Comparison of ENCODE assay signal across 10 cellular contexts in genomic region chr3:186786810-186787375, GRCh38. TPM values are rescaled to one million over a fixed set of nuclear protein-coding genes. Genes with fewer than 3 reads are reported as not detected.
DNase-seq lines count a peak whose midpoint lies in the region; ATAC-seq and TF ChIP-seq lines count a peak whose summit lies in the region.
"Had no signal": no experiment of that assay in that cellular context is flagged by ENCODE, and none has a peak within 500 bp of the region (broad histone marks: within the 10 kb centered on the region; RNA-seq: fewer than 3 reads in every experiment).

No MANE protein-coding gene starts in this region.

- intact Hi-C loops in CD4-positive, alpha-beta memory T cell (cut with micrococcal nuclease) = loop anchor here (5.0 kb wide), 1 partner anchor 345 kb away; no protein-coding TSS in a partner anchor
- intact Hi-C loops in naive thymus-derived CD4-positive, alpha-beta T cell (cut with micrococcal nuclease) = loop anchor here (10.0 kb wide), 2 partner anchors 1202 to 1972 kb away; partner anchors contain the start of genes SENP2 (in 1 of the 2) and VPS8 (in 1 of the 2)
- intact Hi-C loops in CD14-positive monocyte (cut with micrococcal nuclease) = loop anchor here in 1 of 2 donors (10.0 kb wide), 3 partner anchors 212 to 852 kb away; partner anchors contain the start of genes DNAJB11, RPL39L and TRA2B

- H3K4me3 ChIP-seq in CD4-positive, alpha-beta memory T cell (ENCODE audit: low read length in 2 of 2) = peak overlapping the region; percentile 12 to 86
- peak overlapping the region; percentile 96; the same call in 1 of the 2 replicates for H3K4me3 ChIP-seq in HUES64 (ENCODE audit: low read length)
- peak overlapping the region; percentile 75 for H3K4me3 ChIP-seq in brain microvascular endothelial cell (ENCODE audit: low read depth, low read length)
- no peak overlapping the region for H3K4me3 ChIP-seq in naive thymus-derived CD4-positive, alpha-beta T cell (ENCODE audit: low read length)
- peak overlapping the region in 1 of 4 donors; percentile 85 for H3K4me3 ChIP-seq in upper lobe of left lung

- peak overlapping the region; percentile 100 for H3K9ac ChIP-seq in HUES64 (ENCODE audit: low read depth, low read length)

- no peaks in the 10 kb centered on the region for H3K27me3 ChIP-seq in CD4-positive, alpha-beta memory T cell (ENCODE audit: insufficient read depth, low read length)
- H3K27me3 ChIP-seq in HUES64 (ENCODE audit: insufficient read depth, low read length) (no peaks in the 10 kb centered on the region), brain microvascular endothelial cell (replicated peaks) (no peaks in the 10 kb centered on the region), upper lobe of left lung (no peaks in the 10 kb centered on the region)
- no peaks in the 10 kb centered on the region for H3K27me3 ChIP-seq in naive thymus-derived CD4-positive, alpha-beta T cell (ENCODE audit: control insufficient read depth in 2 of 2, insufficient read depth in 2 of 2, low read length in 2 of 2)

- H3K27ac Mint-ChIP-seq in CD4-positive, alpha-beta memory T cell = peak overlapping the region; percentile 63 to 100 (median 89)
- peak overlapping the region in 7 of 9 donors; percentile 32 to 99 (median 55) for H3K27ac Mint-ChIP-seq in naive thymus-derived CD4-positive, alpha-beta T cell
- H3K27ac Mint-ChIP-seq in CD14-positive monocyte = peak overlapping the region in 3 of 7 donors; percentile 46 to 60 (median 54)

- peaks cover 0 to 1% of the 10 kb centered on the region in 2 donors for H3K27me3 Mint-ChIP-seq in CD4-positive, alpha-beta memory T cell
- peaks cover 0 to 3% (median 0%) of the 10 kb centered on the region in 5 donors for H3K27me3 Mint-ChIP-seq in naive thymus-derived CD4-positive, alpha-beta T cell
- H3K27me3 Mint-ChIP-seq in CD14-positive monocyte (ENCODE audit: low read depth in 3 of 3) = no peaks in the 10 kb centered on the region

- peak overlapping the region; percentile 98 for H3K27ac ChIP-seq in CD4-positive, alpha-beta memory T cell (ENCODE audit: low read depth, low read length)
- H3K27ac ChIP-seq in HUES64 (ENCODE audit: low read depth, low read length) = peak overlapping the region; percentile 98
- H3K27ac ChIP-seq in brain microvascular endothelial cell = no peak overlapping the region
- peak overlapping the region; percentile 97 for H3K27ac ChIP-seq in naive thymus-derived CD4-positive, alpha-beta T cell (ENCODE audit: low read depth, low read length)
- H3K27ac ChIP-seq in upper lobe of left lung = no peak overlapping the region
- H3K27ac ChIP-seq: prostate gland had no signal

- H3K36me3 ChIP-seq in CD4-positive, alpha-beta memory T cell (ENCODE audit: insufficient read depth, low read length) = peaks cover 66% of the 10 kb centered on the region
- H3K36me3 ChIP-seq in HUES64 (ENCODE audit: insufficient read depth, low read length) (peaks cover 84% of the 10 kb centered on the region), brain microvascular endothelial cell (replicated peaks) (peaks cover 68% of the 10 kb centered on the region), upper lobe of left lung (peaks cover 43 to 67% (median 53%) of the 10 kb centered on the region in 4 donors)
- peaks cover 50 to 71% (median 59%) of the 10 kb centered on the region in 3 experiments for H3K36me3 ChIP-seq in naive thymus-derived CD4-positive, alpha-beta T cell (ENCODE audit: control insufficient read depth in 2 of 3, insufficient read depth in 3 of 3, low read length in 3 of 3)

- in situ Hi-C loops in brain microvascular endothelial cell (cut with HindIII; ENCODE audit: low pct_ligation_motif_present, low sequenced_read_pairs) = no loop called here

- TF ChIP-seq POLR2A in upper lobe of left lung (IDR thresholded peaks at IDR 0.05) = no peak

- peak in 2 of 5 donors; percentile 7 to 9 for DNase-seq in CD4-positive, alpha-beta memory T cell
- no peak for DNase-seq in brain microvascular endothelial cell
- no peak for DNase-seq in naive thymus-derived CD4-positive, alpha-beta T cell
- no peak for DNase-seq in NCI-H2029 treated with DMSO at 0.1 percent for 48 hours (lab: John Stamatoyannopoulos, UW)
- no peak for DNase-seq in upper lobe of left lung
- no peak for DNase-seq in CD14-positive monocyte (ENCODE audit: low spot score)
- DNase-seq: RPMI8226 had no signal

- CTCF ChIA-PET in CD4-positive, alpha-beta memory T cell (lab: Charles Lee; ENCODE audit: partially characterized antibody) = no interaction called here
- CTCF ChIA-PET in naive thymus-derived CD4-positive, alpha-beta T cell (lab: Charles Lee) = no interaction called here

- H3K4me3 Mint-ChIP-seq in CD4-positive, alpha-beta memory T cell = peak overlapping the region; percentile 60 to 100 (median 88)
- H3K4me3 Mint-ChIP-seq in naive thymus-derived CD4-positive, alpha-beta T cell = peak overlapping the region; percentile 19 to 99 (median 83)
- H3K4me3 Mint-ChIP-seq in CD14-positive monocyte = no peak overlapping the region

- TF ChIP-seq CTCF in brain microvascular endothelial cell (IDR thresholded peaks at IDR 0.05; ENCODE audit: low read depth, low read length, missing control alignments) = no peak
- no peak for TF ChIP-seq CTCF in upper lobe of left lung (IDR thresholded peaks at IDR 0.05)
- TF ChIP-seq CTCF in CD14-positive monocyte (IDR thresholded peaks at IDR 0.05) = no peak

- H3K4me1 ChIP-seq in CD4-positive, alpha-beta memory T cell (ENCODE audit: insufficient read depth, low read length) = peaks cover 53% of the 10 kb centered on the region
- H3K4me1 ChIP-seq in HUES64 (ENCODE audit: insufficient read depth, low read length) = peaks cover 17% of the 10 kb centered on the region
- H3K4me1 ChIP-seq in naive thymus-derived CD4-positive, alpha-beta T cell (ENCODE audit: control insufficient read depth in 2 of 2, insufficient read depth in 2 of 2, low read length in 2 of 2) = peaks cover 37 to 50% of the 10 kb centered on the region in 2 donors
- peaks cover 32 to 53% (median 41%) of the 10 kb centered on the region in 4 donors for H3K4me1 ChIP-seq in upper lobe of left lung

- WGBS in HUES64 = 90% methylated on average over 5 of the region's 5 CpGs
- 65% methylated on average over 5 of the region's 5 CpGs for WGBS in upper lobe of left lung, 2 donors

- H3K36me3 Mint-ChIP-seq in CD4-positive, alpha-beta memory T cell = peaks cover 67 to 91% of the 10 kb centered on the region in 2 donors
- peaks cover 19 to 64% (median 62%) of the 10 kb centered on the region in 5 donors for H3K36me3 Mint-ChIP-seq in naive thymus-derived CD4-positive, alpha-beta T cell
- H3K36me3 Mint-ChIP-seq in CD14-positive monocyte = peaks cover 53 to 63% of the 10 kb centered on the region in 2 donors

- peaks cover 0 to 28% (median 0%) of the 10 kb centered on the region in 8 donors for H3K9me3 Mint-ChIP-seq in CD4-positive, alpha-beta memory T cell
- peaks cover 0 to 23% (median 0%) of the 10 kb centered on the region in 11 donors for H3K9me3 Mint-ChIP-seq in naive thymus-derived CD4-positive, alpha-beta T cell
- H3K9me3 Mint-ChIP-seq in CD14-positive monocyte = peaks cover 0 to 5% (median 0%) of the 10 kb centered on the region in 7 donors

- no peak for TF ChIP-seq EP300 in upper lobe of left lung (IDR thresholded peaks at IDR 0.05)

- peaks cover 49 to 79% (median 63%) of the 10 kb centered on the region in 4 donors for H3K4me1 Mint-ChIP-seq in CD4-positive, alpha-beta memory T cell
- peaks cover 29 to 75% (median 65%) of the 10 kb centered on the region in 7 donors for H3K4me1 Mint-ChIP-seq in naive thymus-derived CD4-positive, alpha-beta T cell
- peaks cover 37% of the 10 kb centered on the region for H3K4me1 Mint-ChIP-seq in CD14-positive monocyte

- ATAC-seq in naive thymus-derived CD4-positive, alpha-beta T cell = no peak
- ATAC-seq in upper lobe of left lung (ENCODE audit: low FRiP score in 2 of 2) (no peak), HG02571 (IDR thresholded peaks at IDR 0.05; ENCODE audit: unreplicated experiment) (no peak)

- POLR2A ChIA-PET in CD4-positive, alpha-beta memory T cell (lab: Charles Lee; ENCODE audit: partially characterized antibody) = interaction anchor here (1.2 to 4.6 kb wide), 8 partner anchors 7 to 849 kb away, joined by 3 to 45 read pairs (median 6); partner anchors contain the start of genes RFC4, ST6GAL1 and TRA2B
- POLR2A ChIA-PET in naive thymus-derived CD4-positive, alpha-beta T cell (lab: Charles Lee) = interaction anchor here (0.6 to 1.3 kb wide), 2 partner anchors 12 to 135 kb away, joined by 3 to 4 read pairs; no protein-coding TSS in a partner anchor

- H3K9me3 ChIP-seq in CD4-positive, alpha-beta memory T cell (ENCODE audit: control insufficient read depth in 1 of 2, low read length in 2 of 2) = no peaks in the 10 kb centered on the region
- H3K9me3 ChIP-seq in HUES64 (ENCODE audit: insufficient read depth, low read depth, low read length) (no peaks in the 10 kb centered on the region), upper lobe of left lung (no peaks in the 10 kb centered on the region)
- no peaks in the 10 kb centered on the region for H3K9me3 ChIP-seq in naive thymus-derived CD4-positive, alpha-beta T cell (ENCODE audit: control insufficient read depth in 2 of 3, low read length in 3 of 3)
- H3K9me3 ChIP-seq: prostate gland had no signal

RNA-seq across cellular contexts. Expression of gene EIF4A2, which starts 3.5 kb away (rescaled TPM):
- 100 to 1,000 TPM; 589 to 632 TPM for total RNA-seq in CD4-positive, alpha-beta memory T cell
- 100 to 1,000 TPM; 242 to 270 TPM for polyA plus RNA-seq in CD4-positive, alpha-beta memory T cell
- 366 TPM for polyA plus RNA-seq in HUES64 (2013, experiment 1 of 2)
- 489 TPM for polyA plus RNA-seq in HUES64 (2013, experiment 2 of 2)
- total RNA-seq in naive thymus-derived CD4-positive, alpha-beta T cell = 100 to 1,000 TPM; 401 to 804 (median 650) TPM
- polyA plus RNA-seq in naive thymus-derived CD4-positive, alpha-beta T cell = 100 to 1,000 TPM; 237 to 329 TPM
- total RNA-seq in upper lobe of left lung = 100 to 1,000 TPM; 215 to 409 (median 290) TPM
- polyA plus RNA-seq in CD14-positive monocyte = 10 to 100 TPM; 67.0 to 73.0 TPM

RNA-seq across cellular contexts. Expression of gene RFC4, which starts 19.4 kb away (rescaled TPM):
- total RNA-seq in CD4-positive, alpha-beta memory T cell = 10 to 100 TPM; 21.5 to 24.6 TPM
- 10 to 100 TPM; 18.4 to 19.0 TPM for polyA plus RNA-seq in CD4-positive, alpha-beta memory T cell
- polyA plus RNA-seq in HUES64 (2013, experiment 1 of 2) = 113 TPM
- polyA plus RNA-seq in HUES64 (2013, experiment 2 of 2) = 112 TPM
- total RNA-seq in naive thymus-derived CD4-positive, alpha-beta T cell = 10 to 100 TPM in 4 of 5 experiments, 1 to 10 TPM in 1; 8.7 to 71.6 (median 22.1) TPM
- polyA plus RNA-seq in naive thymus-derived CD4-positive, alpha-beta T cell = 10 to 100 TPM; 22.5 to 28.1 TPM
- 10 to 100 TPM in 1 of 6 donors, 1 to 10 TPM in 5; 6.0 to 14.9 (median 8.7) TPM for total RNA-seq in upper lobe of left lung
- 1 to 10 TPM; 3.9 to 4.6 TPM for polyA plus RNA-seq in CD14-positive monocyte

RNA-seq across cellular contexts. Expression of gene ADIPOQ, which starts 55.6 kb away (rescaled TPM):
- total RNA-seq in CD4-positive, alpha-beta memory T cell = not detected
- not detected for polyA plus RNA-seq in CD4-positive, alpha-beta memory T cell
- not detected for polyA plus RNA-seq in HUES64 (2013, experiment 1 of 2)
- polyA plus RNA-seq in HUES64 (2013, experiment 2 of 2) = not detected
- total RNA-seq in naive thymus-derived CD4-positive, alpha-beta T cell = not detected
- not detected for polyA plus RNA-seq in naive thymus-derived CD4-positive, alpha-beta T cell
- total RNA-seq in upper lobe of left lung = under 1 TPM in 1 of 6 donors, not detected in 5; 0.20 TPM
- not detected for polyA plus RNA-seq in CD14-positive monocyte
- total RNA-seq: prostate gland had no signal

Comparison
In these comparisons a context has a peak if more than half of its experiments do, and no peak if none do; other contexts are left out.
1. H3K27ac ChIP-seq: peak in CD4-positive, alpha-beta memory T cell (single experiment), HUES64 (single experiment) and naive thymus-derived CD4-positive, alpha-beta T cell (single experiment); none in brain microvascular endothelial cell (single experiment) and upper lobe of left lung (0 of 4).
2. H3K4me3 Mint-ChIP-seq: peak in CD4-positive, alpha-beta memory T cell (8 of 8) and naive thymus-derived CD4-positive, alpha-beta T cell (10 of 10); none in CD14-positive monocyte (0 of 2).